ENCODE assay signal across 16 cellular contexts in genomic region chr6:106110167-106110826, GRCh38. TPM values are rescaled to one million over a fixed set of nuclear protein-coding genes. Genes with fewer than 3 reads are reported as not detected.
DNase-seq lines count a peak whose midpoint lies in the region; ATAC-seq and FAIRE-seq lines count a peak whose summit lies in the region.
"Had no signal": no experiment of that assay in that cellular context is flagged by ENCODE, and none has a peak within 500 bp of the region (broad histone marks: within the 10 kb centered on the region; RNA-seq: fewer than 3 reads in every experiment).

No MANE protein-coding gene starts in this region.

- peaks cover 2 to 8% of the 10 kb centered on the region in 2 donors for H3K4me1 ChIP-seq in small intestine (ENCODE audit: control insufficient read depth in 2 of 2, insufficient read depth in 1 of 2, low read depth in 1 of 2, low read length in 1 of 2)

- H3K36me3 Mint-ChIP-seq in activated T-helper 17 cell treated with anti-CD3 and anti-CD28 coated beads, Interleukin-2, amount 50 U/mL, for 72 hours (ENCODE audit: low read depth) = peaks cover 63% of the 10 kb centered on the region

- no peak for FAIRE-seq in small intestine (lab: Jason Lieb, UNC)

- no peak overlapping the region for H3K27ac ChIP-seq in small intestine (ENCODE audit: low read depth in 1 of 2, low read length in 1 of 2)
- H3K27ac ChIP-seq: 22Rv1 had no signal

- WGBS in small intestine, 3 donors = 56 to 75% (median 71%) methylated on average over 10 of the region's 10 CpGs

- H3K9me3 ChIP-seq in small intestine (ENCODE audit: control insufficient read depth, low read depth) = no peaks in the 10 kb centered on the region

- no peaks in the 10 kb centered on the region for H3K27me3 Mint-ChIP-seq in activated T-helper 17 cell treated with anti-CD3 and anti-CD28 coated beads, Interleukin-2, amount 50 U/mL, for 72 hours

- H3K9me3 Mint-ChIP-seq in activated T-helper 17 cell treated with anti-CD3 and anti-CD28 coated beads, Interleukin-2, amount 50 U/mL, for 72 hours = no peaks in the 10 kb centered on the region
- H3K9me3 Mint-ChIP-seq: activated naive CD8-positive, alpha-beta T cell treated with anti-CD3 and anti-CD28 coated beads, Interleukin-2, amount 50 U/mL, for 24 hours; activated T-cell treated with anti-CD3 and anti-CD28 coated beads, Interleukin-2, amount 50 U/mL, for 24 hours; T-cell had no signal

- peaks cover 4 to 17% of the 10 kb centered on the region in 2 donors for H3K36me3 ChIP-seq in small intestine (ENCODE audit: control insufficient read depth in 2 of 2, insufficient read depth in 2 of 2, low read length in 2 of 2)

- peak overlapping the region; percentile 53 for H3K4me3 Mint-ChIP-seq in activated T-helper 17 cell treated with anti-CD3 and anti-CD28 coated beads, Interleukin-2, amount 50 U/mL, for 72 hours
- H3K4me3 Mint-ChIP-seq: activated naive CD8-positive, alpha-beta T cell treated with anti-CD3 and anti-CD28 coated beads, Interleukin-2, amount 50 U/mL, for 24 hours; activated T-cell treated with anti-CD3 and anti-CD28 coated beads, Interleukin-2, amount 50 U/mL, for 24 hours; T-cell had no signal

- peak; percentile 37 for DNase-seq in DMS153 (lab: John Stamatoyannopoulos, UW)
- no peak for DNase-seq in DMS153 treated with DMSO at 0.1 percent for 48 hours (lab: John Stamatoyannopoulos, UW; ENCODE audit: unreplicated experiment)
- DNase-seq in LoVo (ENCODE audit: low spot score) = peak; percentile 59
- DNase-seq in small intestine = peak; percentile 64
- DNase-seq in Ammon's horn (ENCODE audit: low spot score) = no peak
- DNase-seq: activated CD4-positive, alpha-beta T cell treated with anti-CD3 and anti-CD28 coated beads for 4 hours; activated naive CD8-positive, alpha-beta T cell treated with anti-CD3 and anti-CD28 coated beads, Interleukin-2, amount 50 U/mL, for 24 hours; activated T-cell treated with anti-CD3 and anti-CD28 coated beads, Interleukin-2, amount 50 U/mL, for 24 hours; effector CD4-positive, alpha-beta T cell; NCI-H1092 treated with DMSO at 0.1 percent for 48 hours; NCI-H526; T-cell had no signal

- no peak overlapping the region for H3K4me3 ChIP-seq in small intestine (ENCODE audit: low read depth in 1 of 2, low read length in 2 of 2)

- peaks cover 50% of the 10 kb centered on the region for H3K4me1 Mint-ChIP-seq in activated T-helper 17 cell treated with anti-CD3 and anti-CD28 coated beads, Interleukin-2, amount 50 U/mL, for 72 hours

- ATAC-seq in activated T-helper 17 cell treated with anti-CD3 and anti-CD28 coated beads, Interleukin-2, amount 50 U/mL, for 72 hours (replicated peaks) = no peak
- ATAC-seq in GM21786 (IDR thresholded peaks at IDR 0.05; ENCODE audit: unreplicated experiment) (no peak), HG03175 (IDR thresholded peaks at IDR 0.05; ENCODE audit: unreplicated experiment) (no peak)
- ATAC-seq: activated naive CD8-positive, alpha-beta T cell treated with anti-CD3 and anti-CD28 coated beads, Interleukin-2, amount 50 U/mL, for 24 hours; T-cell had no signal

- no peaks in the 10 kb centered on the region for H3K27me3 ChIP-seq in small intestine (ENCODE audit: control insufficient read depth in 2 of 2, insufficient read depth in 2 of 2, low read length in 2 of 2)

- H3K27ac Mint-ChIP-seq in activated T-helper 17 cell treated with anti-CD3 and anti-CD28 coated beads, Interleukin-2, amount 50 U/mL, for 72 hours = no peak overlapping the region
- H3K27ac Mint-ChIP-seq: activated naive CD8-positive, alpha-beta T cell treated with anti-CD3 and anti-CD28 coated beads, Interleukin-2, amount 50 U/mL, for 24 hours; activated T-cell treated with anti-CD3 and anti-CD28 coated beads, Interleukin-2, amount 50 U/mL, for 24 hours had no signal

RNA-seq across cellular contexts. Expression of gene PRDM1, which starts 24.2 kb away (rescaled TPM):
- 100 to 1,000 TPM; 138 to 149 TPM for total RNA-seq in activated T-helper 17 cell treated with anti-CD3 and anti-CD28 coated beads, Interleukin-2, amount 50 U/mL, for 72 hours
- 1 to 10 TPM in 2 of 3 donors, under 1 TPM in 1; 0.67 to 3.2 (median 2.3) TPM for polyA plus RNA-seq in small intestine

Comparison
In these comparisons a context has a peak if more than half of its experiments do, and no peak if none do; other contexts are left out.
1. DNase-seq: peak in DMS153 (single experiment), LoVo (single experiment) and small intestine (single experiment); none in DMS153 treated with DMSO at 0.1 percent for 48 hours (single experiment) and Ammon's horn (single experiment).